Comparison of ENCODE assay signal across 1 cellular context in the genomic region with DNA sequence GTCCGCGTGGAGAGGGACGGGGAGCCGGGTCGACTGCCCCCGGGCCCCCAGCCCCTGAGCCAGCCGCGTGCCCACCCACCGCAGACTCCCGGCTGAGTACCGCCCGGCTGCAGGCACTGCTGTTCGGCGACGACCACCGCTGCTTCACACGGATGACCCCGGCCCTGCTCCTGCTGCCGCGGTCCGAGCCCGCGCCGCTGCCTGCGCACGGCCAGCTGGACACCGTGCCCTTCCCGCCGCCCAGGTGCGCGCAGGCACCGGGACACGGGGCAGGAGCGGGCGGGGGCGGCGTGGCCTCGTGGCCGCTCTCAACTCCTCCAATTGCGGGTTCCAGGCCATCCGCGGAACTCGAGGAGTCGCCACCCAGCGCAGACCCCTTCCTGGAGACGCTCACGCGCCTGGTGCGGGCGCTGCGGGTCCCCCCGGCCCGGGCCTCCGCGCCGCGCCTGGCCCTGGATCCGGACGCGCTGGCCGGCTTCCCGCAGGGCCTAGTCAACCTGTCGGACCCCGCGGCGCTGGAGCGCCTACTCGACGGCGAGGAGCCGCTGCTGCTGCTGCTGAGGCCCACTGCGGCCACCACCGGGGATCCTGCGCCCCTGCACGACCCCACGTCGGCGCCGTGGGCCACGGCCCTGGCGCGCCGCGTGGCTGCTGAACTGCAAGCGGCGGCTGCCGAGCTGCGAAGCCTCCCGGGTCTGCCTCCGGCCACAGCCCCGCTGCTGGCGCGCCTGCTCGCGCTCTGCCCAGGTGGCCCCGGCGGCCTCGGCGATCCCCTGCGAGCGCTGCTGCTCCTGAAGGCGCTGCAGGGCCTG.
TF ChIP-seq lines count a peak whose summit lies in the region.

No MANE protein-coding gene starts in this region.

TF ChIP-seq in WTC11, 78 proteins besides CTCF, POLR2A, EP300 and RAD21:
- TF ChIP-seq CREM (CRISPR knock-in tag; IDR thresholded peaks at IDR 0.05) (0 out of 2 replicates have a peak, but pooled peaks have one; percentile 38), OVOL2 (CRISPR knock-in tag; IDR thresholded peaks at IDR 0.05; ENCODE audit: borderline replicate concordance) (no peak)
